In the genomic region with DNA sequence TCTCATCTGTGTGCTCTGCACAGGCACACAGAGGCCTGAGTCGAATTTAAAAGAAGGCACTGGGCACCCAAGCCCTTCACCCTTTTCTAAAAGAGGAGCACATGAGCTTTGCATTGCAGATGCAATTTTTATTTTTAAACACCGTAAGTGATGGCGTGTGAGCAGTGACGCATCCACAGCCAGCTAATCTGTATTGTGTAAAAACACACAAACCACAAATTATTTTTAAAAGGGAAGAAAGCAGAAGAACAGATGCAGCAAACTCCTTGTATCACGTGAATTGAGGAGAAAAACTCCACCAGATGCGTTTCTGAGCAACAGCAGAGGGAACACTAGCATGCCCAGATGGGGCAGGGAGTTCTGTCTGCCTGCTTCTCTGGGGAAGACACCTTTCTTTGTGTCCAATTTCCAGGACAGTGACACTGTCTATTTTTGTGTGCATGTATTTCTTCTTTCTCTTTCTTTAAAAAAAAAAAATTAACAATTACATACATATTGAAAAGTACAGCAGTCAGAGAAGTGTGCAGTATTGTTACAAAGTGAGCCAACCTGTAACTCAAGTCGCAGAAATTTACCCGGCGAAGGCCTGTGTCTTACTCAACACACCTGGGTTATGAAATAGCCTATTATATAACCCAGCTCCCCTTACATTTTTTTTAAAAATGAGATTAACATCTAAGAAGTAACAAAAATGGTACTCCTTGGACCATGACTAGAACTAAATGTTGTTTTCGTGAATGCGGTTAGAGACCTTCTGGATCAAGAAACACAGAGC, we compare ENCODE assay signal across 8 cellular contexts. TPM values are rescaled to one million over a fixed set of nuclear protein-coding genes. Genes with fewer than 3 reads are reported as not detected.
DNase-seq lines count a peak whose midpoint lies in the region; ATAC-seq and TF ChIP-seq lines count a peak whose summit lies in the region.

No MANE protein-coding gene starts in this region.

- H3K4me1 ChIP-seq in psoas muscle = peaks cover 65% of the 10 kb centered on the region

- intact Hi-C loops in psoas muscle (cut with DNase I) = no loop called here

- no peaks in the 10 kb centered on the region for H3K9me3 ChIP-seq in psoas muscle

- no peaks in the 10 kb centered on the region for H3K36me3 ChIP-seq in psoas muscle (ENCODE audit: insufficient read depth in 1 of 2, low read depth in 1 of 2)

- 55 to 72% (median 59%) methylated on average over 11 of the region's 11 CpGs for WGBS in psoas muscle, 3 donors

- ATAC-seq in GM18499 (IDR thresholded peaks at IDR 0.05; ENCODE audit: insufficient read depth, unreplicated experiment) = peak; percentile 43
- ATAC-seq in psoas muscle = peak; percentile 30 to 64 (median 50)
- ATAC-seq in HG03460 (IDR thresholded peaks at IDR 0.05; ENCODE audit: unreplicated experiment) = no peak

- DNase-seq in HL-60 (ENCODE audit: low read depth in 1 of 2, low spot score in 1 of 2) (peak; percentile 88 to 89), cardiac fibroblast (ENCODE audit: low read depth in 2 of 2) (peak; percentile 24 to 34), psoas muscle (no peak), HEK293T (ENCODE audit: extremely low spot score) (no peak)
- no peak for DNase-seq in stimulated activated CD8-positive, alpha-beta memory T cell treated with anti-CD3 and anti-CD28 coated beads, Interleukin-4, amount 100 ng/mL, for 48 hours
- DNase-seq in activated T-cell treated with anti-CD3 and anti-CD28 coated beads, Interleukin-2, amount 50 U/mL, for 1 hour = no peak

- H3K27me3 ChIP-seq in HL-60 (ENCODE audit: insufficient read depth, poor library complexity, severe bottlenecking) (no peaks in the 10 kb centered on the region), psoas muscle (ENCODE audit: insufficient read depth in 3 of 3, low read length in 2 of 3) (no peaks in the 10 kb centered on the region)

- H3K4me3 ChIP-seq in HL-60 (replicated peaks; ENCODE audit: insufficient read depth, low read length) = no peak overlapping the region
- no peak overlapping the region for H3K4me3 ChIP-seq in cardiac fibroblast (replicated peaks in 1 of 2; ENCODE audit: low read depth in 2 of 2, low read length in 2 of 2)
- H3K4me3 ChIP-seq in psoas muscle = no peak overlapping the region

- CTCF ChIA-PET in HEK293T (lab: Yijun Ruan, JAX) = no interaction called here

- POLR2A ChIA-PET in HEK293T (lab: Yijun Ruan, JAX) = no interaction called here

- TF ChIP-seq CTCF in HL-60 (IDR thresholded peaks at IDR 0.05; ENCODE audit: insufficient read depth, low read length) (no peak), cardiac fibroblast (IDR thresholded peaks at IDR 0.05; ENCODE audit: low read depth, low read length) (no peak), psoas muscle (IDR thresholded peaks at IDR 0.05) (no peak)

- H3K27ac ChIP-seq in HL-60 (replicated peaks) = peak overlapping the region; percentile 82
- peak overlapping the region; percentile 66 for H3K27ac ChIP-seq in psoas muscle

TF ChIP-seq in HEK293T, 16 proteins besides CTCF, POLR2A, EP300 and RAD21:
- no peak for TF ChIP-seq LEF1 (IDR thresholded peaks at IDR 0.05; ENCODE audit: borderline replicate concordance)
TF ChIP-seq in HEK293T: peak in this region for 0.

RNA-seq across cellular contexts. Expression of a gene that starts 39.2 kb away (rescaled TPM):
- 10 to 100 TPM; 13.3 to 51.3 (median 32.7) TPM for total RNA-seq in psoas muscle
- polyA plus RNA-seq in psoas muscle = 10 to 100 TPM in 2 of 3 donors, 1 to 10 TPM in 1; 7.3 to 61.2 (median 45.5) TPM

Comparison
In these comparisons a context has a peak if more than half of its experiments do, and no peak if none do; other contexts are left out.
1. DNase-seq: peak in HL-60 (2 of 2) and cardiac fibroblast (2 of 2); none in psoas muscle (0 of 2), HEK293T (single experiment), stimulated activated CD8-positive, alpha-beta memory T cell treated with anti-CD3 and anti-CD28 coated beads, Interleukin-4, amount 100 ng/mL, for 48 hours (single experiment) and activated T-cell treated with anti-CD3 and anti-CD28 coated beads, Interleukin-2, amount 50 U/mL, for 1 hour (single experiment).